Comparison of ENCODE assay signal across 8 cellular contexts in the genomic region with DNA sequence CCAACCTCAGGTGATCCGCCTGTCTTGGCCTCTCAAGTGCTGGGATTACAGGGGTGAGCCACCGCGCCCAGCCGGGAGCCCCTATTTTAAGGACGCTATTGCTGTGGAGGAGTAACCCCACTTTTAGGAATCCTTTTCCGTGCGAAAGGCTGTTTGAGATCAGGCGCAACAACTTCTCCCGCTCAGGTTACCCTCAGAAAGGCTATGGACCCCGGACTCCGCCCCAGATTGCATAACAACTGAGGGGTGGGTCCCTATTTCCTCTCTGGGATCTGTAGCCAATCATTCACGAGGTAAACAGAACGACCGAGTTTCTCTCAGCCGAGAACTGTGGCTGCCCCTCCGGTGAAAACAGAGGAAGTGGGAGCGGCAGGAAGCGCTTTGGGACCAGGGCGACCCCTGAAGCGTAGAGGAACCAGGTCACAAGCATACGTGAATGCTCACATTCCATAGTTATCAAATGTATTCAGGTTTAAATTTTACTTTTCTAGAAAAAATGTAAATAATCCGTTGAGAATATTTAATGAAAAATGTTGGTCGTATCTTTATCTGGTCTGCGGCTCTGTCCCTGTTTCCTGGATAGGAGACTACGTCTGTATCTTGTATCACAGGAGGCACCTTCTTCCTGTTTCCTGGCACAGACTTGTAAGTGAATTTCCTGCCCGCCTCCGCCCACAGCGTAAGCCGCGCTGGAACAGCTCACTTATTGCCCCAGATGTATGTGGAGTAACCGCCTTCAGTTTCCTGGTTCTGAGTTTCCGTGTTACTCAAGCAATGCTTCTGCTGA. TPM values are rescaled to one million over a fixed set of nuclear protein-coding genes. Genes with fewer than 3 reads are reported as not detected.
DNase-seq lines count a peak whose midpoint lies in the region; ATAC-seq, FAIRE-seq and TF ChIP-seq lines count a peak whose summit lies in the region.

No MANE protein-coding gene starts in this region.

- H3K27ac ChIP-seq in adrenal gland (peak overlapping the region; percentile 55 to 85 (median 79)), pancreas (peak overlapping the region; percentile 79 to 95 (median 92)), thyroid gland (peak overlapping the region; percentile 70 to 76 (median 76))

- H3K4me1 ChIP-seq in adrenal gland (replicated peaks in 1 of 2) (no peaks in the 10 kb centered on the region), pancreas (peaks cover 0 to 2% (median 0%) of the 10 kb centered on the region in 3 donors), thyroid gland (peaks cover 10 to 16% of the 10 kb centered on the region in 2 donors)

- no peaks in the 10 kb centered on the region for H3K36me3 ChIP-seq in adrenal gland (replicated peaks in 1 of 2)
- H3K36me3 ChIP-seq in pancreas, result no peaks in the 10 kb centered on the region
- no peaks in the 10 kb centered on the region for H3K36me3 ChIP-seq in thyroid gland

- peak in 1 of 2 donors; percentile 60 for TF ChIP-seq POLR2A in adrenal gland (IDR thresholded peaks at IDR 0.05)
- peak in 1 of 2 donors; percentile 76 for TF ChIP-seq POLR2A in thyroid gland (IDR thresholded peaks at IDR 0.05)

- DNase-seq in DMS79 (lab: John Stamatoyannopoulos, UW), result peak; percentile 48
- peak; percentile 90 for DNase-seq in KG1 (lab: John Stamatoyannopoulos, UW)
- peak; percentile 87 for DNase-seq in T follicular helper cell (ENCODE audit: low read depth)
- peak; percentile 79 to 95 (median 88) for DNase-seq in adrenal gland
- peak; percentile 94 for DNase-seq in cardiac septum (ENCODE audit: low spot score)
- peak; percentile 79 to 92 (median 88) for DNase-seq in pancreas
- peak; percentile 81 to 84 for DNase-seq in thyroid gland

- no peak for TF ChIP-seq CTCF in adrenal gland (IDR thresholded peaks at IDR 0.05)
- TF ChIP-seq CTCF in pancreas (IDR thresholded peaks at IDR 0.05), result no peak
- TF ChIP-seq CTCF in thyroid gland (IDR thresholded peaks at IDR 0.05), result no peak

- H3K4me3 ChIP-seq in adrenal gland, result peak overlapping the region in 2 of 4 donors; percentile 15 to 38
- H3K4me3 ChIP-seq in pancreas, result peak overlapping the region in 3 of 4 donors; percentile 23 to 48 (median 37)
- H3K4me3 ChIP-seq in thyroid gland (replicated peaks in 1 of 3), result peak overlapping the region in 2 of 3 donors; percentile 7 to 22

- no peaks in the 10 kb centered on the region for H3K27me3 ChIP-seq in adrenal gland
- no peaks in the 10 kb centered on the region for H3K27me3 ChIP-seq in pancreas
- no peaks in the 10 kb centered on the region for H3K27me3 ChIP-seq in thyroid gland

- intact Hi-C loops in adrenal gland (cut with DNase I), result no loop called here
- intact Hi-C loops in cardiac septum (cut with DNase I), result loop anchor here (1.0 to 2.0 kb wide), 2 partner anchors 26 to 27 kb away; a partner anchor contains a TSS
- intact Hi-C loops in pancreas (cut with DNase I), result no loop called here
- intact Hi-C loops in thyroid gland (cut with DNase I), result no loop called here

- H3K9me3 ChIP-seq in adrenal gland (replicated peaks in 1 of 3) (no peaks in the 10 kb centered on the region), pancreas (no peaks in the 10 kb centered on the region), thyroid gland (no peaks in the 10 kb centered on the region)

- ATAC-seq in GM21619 (IDR thresholded peaks at IDR 0.05; ENCODE audit: unreplicated experiment), result peak; percentile 62
- peak; percentile 96 to 98 (median 98) for ATAC-seq in pancreas

- peak; percentile 54 for FAIRE-seq in pancreas (lab: Jason Lieb, UNC)

- WGBS in adrenal gland, 4 donors, result 1 to 4% (median 3%) methylated on average over 29 to 32 of the region's 32 CpGs
- 1 to 3% methylated on average over 32 of the region's 32 CpGs for WGBS in pancreas, 2 donors
- WGBS in thyroid gland, 2 donors, result 2 to 5% methylated on average over 32 of the region's 32 CpGs

RNA-seq across cellular contexts. Expression of a gene that starts 26.9 kb away (rescaled TPM):
- 100 to 1,000 TPM; 289 to 667 (median 377) TPM for total RNA-seq in adrenal gland
- 100 to 1,000 TPM; 126 to 285 (median 261) TPM for polyA plus RNA-seq in adrenal gland
- 126 TPM for total RNA-seq in cardiac septum
- total RNA-seq in pancreas, result 100 to 1,000 TPM in 2 of 6 donors, 10 to 100 TPM in 4; 65.7 to 158 (median 81.1) TPM
- 100 to 1,000 TPM in 1 of 2 donors, 10 to 100 TPM in 1; 85.3 to 131 TPM for polyA plus RNA-seq in pancreas
- total RNA-seq in thyroid gland, result 100 to 1,000 TPM; 382 to 717 (median 457) TPM

RNA-seq across cellular contexts. Expression of a gene that starts 40.1 kb away (rescaled TPM):
- total RNA-seq in adrenal gland (10 to 100 TPM; 27.4 to 75.6 (median 57.7) TPM), cardiac septum (19.6 TPM), pancreas (10 to 100 TPM; 32.3 to 51.0 (median 38.1) TPM), thyroid gland (10 to 100 TPM; 33.9 to 77.7 (median 37.7) TPM)
- polyA plus RNA-seq in adrenal gland (10 to 100 TPM; 33.2 to 86.7 (median 72.5) TPM), pancreas (10 to 100 TPM; 47.8 to 86.6 TPM)

RNA-seq across cellular contexts. Expression of a gene that starts 40.9 kb away (rescaled TPM):
- total RNA-seq in adrenal gland (10 to 100 TPM in 4 of 8 donors, 1 to 10 TPM in 4; 1.8 to 14.7 (median 9.7) TPM), cardiac septum (3.2 TPM), pancreas (1 to 10 TPM; 2.2 to 4.7 (median 3.1) TPM), thyroid gland (10 to 100 TPM in 2 of 4 donors, 1 to 10 TPM in 2; 7.4 to 18.0 (median 12.2) TPM)
- polyA plus RNA-seq in adrenal gland (10 to 100 TPM; 20.3 to 25.5 (median 22.8) TPM), pancreas (1 to 10 TPM; 6.5 to 8.7 TPM)

RNA-seq across cellular contexts. Expression of a gene that starts 55.1 kb away (rescaled TPM):
- total RNA-seq in adrenal gland, result 10 to 100 TPM; 24.6 to 53.1 (median 36.2) TPM
- polyA plus RNA-seq in adrenal gland, result 10 to 100 TPM; 18.7 to 75.2 (median 41.3) TPM
- 44.2 TPM for total RNA-seq in cardiac septum
- 10 to 100 TPM; 17.4 to 30.7 (median 24.9) TPM for total RNA-seq in pancreas
- 10 to 100 TPM; 21.6 to 24.9 TPM for polyA plus RNA-seq in pancreas
- total RNA-seq in thyroid gland, result 10 to 100 TPM; 41.4 to 47.1 (median 43.5) TPM
